ENCODE assay signal across 1 cellular context in the genomic region with DNA sequence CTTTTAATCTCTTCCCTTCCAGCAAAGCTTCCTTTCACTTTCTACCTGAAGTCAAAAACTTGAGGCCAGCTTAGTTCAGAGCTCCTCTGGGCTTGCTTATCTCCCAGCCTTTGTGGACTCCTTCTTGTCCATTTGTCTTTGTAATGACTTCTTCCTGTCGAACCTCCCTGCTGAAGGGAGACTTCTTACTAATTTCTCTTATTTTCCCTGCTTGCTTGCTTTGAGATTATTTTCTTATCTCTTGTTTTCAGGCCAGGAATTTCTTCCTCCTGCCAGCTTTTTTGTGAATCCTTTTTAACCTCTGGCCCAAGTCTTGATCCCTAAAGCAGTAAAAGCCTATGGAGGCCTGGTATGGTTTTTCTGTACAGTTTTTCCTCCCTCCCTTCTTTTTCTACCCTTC.
TF ChIP-seq lines count a peak whose summit lies in the region.

No MANE protein-coding gene starts in this region.

TF ChIP-seq in HepG2, 621 proteins besides CTCF, POLR2A, EP300 and RAD21:
- TF ChIP-seq, protein P1, sequence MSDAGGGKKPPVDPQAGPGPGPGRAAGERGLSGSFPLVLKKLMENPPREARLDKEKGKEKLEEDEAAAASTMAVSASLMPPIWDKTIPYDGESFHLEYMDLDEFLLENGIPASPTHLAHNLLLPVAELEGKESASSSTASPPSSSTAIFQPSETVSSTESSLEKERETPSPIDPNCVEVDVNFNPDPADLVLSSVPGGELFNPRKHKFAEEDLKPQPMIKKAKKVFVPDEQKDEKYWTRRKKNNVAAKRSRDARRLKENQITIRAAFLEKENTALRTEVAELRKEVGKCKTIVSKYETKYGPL (CRISPR knock-in tag; IDR thresholded peaks at IDR 0.05), result no peak
- TF ChIP-seq, protein P2, sequence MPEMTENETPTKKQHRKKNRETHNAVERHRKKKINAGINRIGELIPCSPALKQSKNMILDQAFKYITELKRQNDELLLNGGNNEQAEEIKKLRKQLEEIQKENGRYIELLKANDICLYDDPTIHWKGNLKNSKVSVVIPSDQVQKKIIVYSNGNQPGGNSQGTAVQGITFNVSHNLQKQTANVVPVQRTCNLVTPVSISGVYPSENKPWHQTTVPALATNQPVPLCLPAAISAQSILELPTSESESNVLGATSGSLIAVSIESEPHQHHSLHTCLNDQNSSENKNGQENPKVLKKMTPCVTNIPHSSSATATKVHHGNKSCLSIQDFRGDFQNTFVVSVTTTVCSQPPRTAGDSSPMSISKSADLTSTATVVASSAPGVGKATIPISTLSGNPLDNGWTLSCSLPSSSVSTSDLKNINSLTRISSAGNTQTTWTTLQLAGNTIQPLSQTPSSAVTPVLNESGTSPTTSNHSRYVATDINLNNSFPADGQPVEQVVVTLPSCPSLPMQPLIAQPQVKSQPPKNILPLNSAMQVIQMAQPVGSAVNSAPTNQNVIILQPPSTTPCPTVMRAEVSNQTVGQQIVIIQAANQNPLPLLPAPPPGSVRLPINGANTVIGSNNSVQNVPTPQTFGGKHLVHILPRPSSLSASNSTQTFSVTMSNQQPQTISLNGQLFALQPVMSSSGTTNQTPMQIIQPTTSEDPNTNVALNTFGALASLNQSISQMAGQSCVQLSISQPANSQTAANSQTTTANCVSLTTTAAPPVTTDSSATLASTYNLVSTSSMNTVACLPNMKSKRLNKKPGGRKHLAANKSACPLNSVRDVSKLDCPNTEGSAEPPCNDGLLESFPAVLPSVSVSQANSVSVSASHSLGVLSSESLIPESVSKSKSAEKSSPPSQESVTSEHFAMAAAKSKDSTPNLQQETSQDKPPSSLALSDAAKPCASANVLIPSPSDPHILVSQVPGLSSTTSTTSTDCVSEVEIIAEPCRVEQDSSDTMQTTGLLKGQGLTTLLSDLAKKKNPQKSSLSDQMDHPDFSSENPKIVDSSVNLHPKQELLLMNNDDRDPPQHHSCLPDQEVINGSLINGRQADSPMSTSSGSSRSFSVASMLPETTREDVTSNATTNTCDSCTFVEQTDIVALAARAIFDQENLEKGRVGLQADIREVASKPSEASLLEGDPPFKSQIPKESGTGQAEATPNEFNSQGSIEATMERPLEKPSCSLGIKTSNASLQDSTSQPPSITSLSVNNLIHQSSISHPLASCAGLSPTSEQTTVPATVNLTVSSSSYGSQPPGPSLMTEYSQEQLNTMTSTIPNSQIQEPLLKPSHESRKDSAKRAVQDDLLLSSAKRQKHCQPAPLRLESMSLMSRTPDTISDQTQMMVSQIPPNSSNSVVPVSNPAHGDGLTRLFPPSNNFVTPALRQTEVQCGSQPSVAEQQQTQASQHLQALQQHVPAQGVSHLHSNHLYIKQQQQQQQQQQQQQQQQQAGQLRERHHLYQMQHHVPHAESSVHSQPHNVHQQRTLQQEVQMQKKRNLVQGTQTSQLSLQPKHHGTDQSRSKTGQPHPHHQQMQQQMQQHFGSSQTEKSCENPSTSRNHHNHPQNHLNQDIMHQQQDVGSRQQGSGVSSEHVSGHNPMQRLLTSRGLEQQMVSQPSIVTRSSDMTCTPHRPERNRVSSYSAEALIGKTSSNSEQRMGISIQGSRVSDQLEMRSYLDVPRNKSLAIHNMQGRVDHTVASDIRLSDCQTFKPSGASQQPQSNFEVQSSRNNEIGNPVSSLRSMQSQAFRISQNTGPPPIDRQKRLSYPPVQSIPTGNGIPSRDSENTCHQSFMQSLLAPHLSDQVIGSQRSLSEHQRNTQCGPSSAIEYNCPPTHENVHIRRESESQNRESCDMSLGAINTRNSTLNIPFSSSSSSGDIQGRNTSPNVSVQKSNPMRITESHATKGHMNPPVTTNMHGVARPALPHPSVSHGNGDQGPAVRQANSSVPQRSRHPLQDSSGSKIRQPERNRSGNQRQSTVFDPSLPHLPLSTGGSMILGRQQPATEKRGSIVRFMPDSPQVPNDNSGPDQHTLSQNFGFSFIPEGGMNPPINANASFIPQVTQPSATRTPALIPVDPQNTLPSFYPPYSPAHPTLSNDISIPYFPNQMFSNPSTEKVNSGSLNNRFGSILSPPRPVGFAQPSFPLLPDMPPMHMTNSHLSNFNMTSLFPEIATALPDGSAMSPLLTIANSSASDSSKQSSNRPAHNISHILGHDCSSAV (CRISPR knock-in tag; IDR thresholded peaks at IDR 0.05; ENCODE audit: borderline replicate concordance), result no peak
- TF ChIP-seq ZNF652 (CRISPR knock-in tag; IDR thresholded peaks at IDR 0.05; ENCODE audit: borderline replicate concordance, low read depth) (no peak), NCOA5 (CRISPR knock-in tag; IDR thresholded peaks at IDR 0.05) (no peak), GATAD1 (CRISPR knock-in tag; IDR thresholded peaks at IDR 0.05) (no peak), NR2F1 (CRISPR knock-in tag; IDR thresholded peaks at IDR 0.05) (no peak), JARID2 (CRISPR knock-in tag; IDR thresholded peaks at IDR 0.05; ENCODE audit: insufficient replicate concordance) (no peak), MTA1 (CRISPR knock-in tag; IDR thresholded peaks at IDR 0.05; ENCODE audit: borderline replicate concordance) (no peak)
- TF ChIP-seq, protein P3, sequence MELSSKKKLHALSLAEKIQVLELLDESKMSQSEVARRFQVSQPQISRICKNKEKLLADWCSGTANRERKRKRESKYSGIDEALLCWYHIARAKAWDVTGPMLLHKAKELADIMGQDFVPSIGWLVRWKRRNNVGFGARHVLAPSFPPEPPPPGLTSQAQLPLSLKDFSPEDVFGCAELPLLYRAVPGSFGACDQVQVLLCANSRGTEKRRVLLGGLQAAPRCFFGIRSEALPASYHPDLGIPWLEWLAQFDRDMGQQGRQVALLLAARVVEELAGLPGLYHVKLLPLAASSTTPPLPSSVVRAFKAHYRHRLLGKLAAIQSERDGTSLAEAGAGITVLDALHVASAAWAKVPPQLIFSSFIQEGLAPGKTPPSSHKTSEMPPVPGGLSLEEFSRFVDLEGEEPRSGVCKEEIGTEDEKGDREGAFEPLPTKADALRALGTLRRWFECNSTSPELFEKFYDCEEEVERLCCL (CRISPR knock-in tag; IDR thresholded peaks at IDR 0.05; ENCODE audit: borderline replicate concordance), result no peak
- TF ChIP-seq, protein P4, sequence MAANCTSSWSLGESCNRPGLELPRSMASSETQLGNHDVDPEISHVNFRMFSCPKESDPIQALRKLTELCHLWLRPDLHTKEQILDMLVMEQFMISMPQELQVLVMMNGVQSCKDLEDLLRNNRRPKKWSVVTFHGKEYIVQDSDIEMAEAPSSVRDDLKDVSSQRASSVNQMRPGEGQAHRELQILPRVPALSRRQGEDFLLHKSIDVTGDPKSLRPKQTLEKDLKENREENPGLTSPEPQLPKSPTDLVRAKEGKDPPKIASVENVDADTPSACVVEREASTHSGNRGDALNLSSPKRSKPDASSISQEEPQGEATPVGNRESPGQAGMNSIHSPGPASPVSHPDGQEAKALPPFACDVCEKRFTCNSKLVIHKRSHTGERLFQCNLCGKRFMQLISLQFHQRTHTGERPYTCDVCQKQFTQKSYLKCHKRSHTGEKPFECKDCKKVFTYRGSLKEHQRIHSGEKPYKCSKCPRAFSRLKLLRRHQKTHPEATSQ (CRISPR knock-in tag; IDR thresholded peaks at IDR 0.05; ENCODE audit: borderline replicate concordance), result no peak
TF ChIP-seq in HepG2: peak in this region for 0.
